ENCODE assay signal across 14 cellular contexts in the genomic region with DNA sequence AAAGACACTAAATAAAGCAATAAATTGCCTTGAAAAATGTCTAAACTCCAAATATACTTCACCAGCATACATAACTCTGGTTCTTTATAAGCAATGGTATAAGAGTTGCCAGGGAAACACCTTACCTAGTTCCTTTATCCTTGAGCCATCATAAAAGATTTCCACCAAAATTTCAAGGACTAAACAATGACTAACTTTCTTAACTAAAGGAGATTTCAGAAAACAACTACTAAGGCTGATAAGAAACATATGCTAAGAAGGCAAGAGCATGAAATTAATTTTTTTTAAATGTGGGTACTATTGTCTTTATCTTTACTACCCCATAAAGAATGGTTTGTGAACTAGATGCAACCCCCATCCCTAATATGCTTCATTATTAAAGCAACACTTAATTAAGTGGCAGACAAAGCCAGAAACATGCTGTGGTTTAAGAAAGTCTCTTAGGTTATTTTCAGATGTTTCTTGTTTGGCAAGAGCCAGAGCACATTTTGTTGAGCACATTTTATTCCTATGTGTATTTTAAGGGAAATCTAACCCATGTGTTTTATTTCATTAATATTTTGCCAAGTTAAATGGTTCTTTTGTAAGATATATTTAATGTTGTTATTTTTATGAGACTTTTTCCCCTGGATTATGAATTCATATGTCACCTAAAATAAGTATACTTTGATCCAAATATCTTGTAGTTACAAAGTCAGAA. TPM values are rescaled to one million over a fixed set of nuclear protein-coding genes. Genes with fewer than 3 reads are reported as not detected.
"Had no signal": no experiment of that assay in that cellular context is flagged by ENCODE, and none has a peak within 500 bp of the region (broad histone marks: within the 10 kb centered on the region; RNA-seq: fewer than 3 reads in every experiment).

No MANE protein-coding gene starts in this region.

- H3K4me3 ChIP-seq: stomach, thyroid gland, vagina had no signal

- H3K27ac ChIP-seq: epithelial cell of prostate, foreskin keratinocyte, VCaP had no signal

- H3K9me3 ChIP-seq: stomach, thyroid gland, vagina had no signal

- H3K27me3 ChIP-seq: stomach, thyroid gland, vagina had no signal

- H3K36me3 ChIP-seq: stomach, thyroid gland, vagina had no signal

- DNase-seq: activated CD8-positive, alpha-beta memory T cell treated with anti-CD3 and anti-CD28 coated beads, Interleukin-2, amount 50 U/mL, for 48 hours; activated CD8-positive, alpha-beta T cell treated with anti-CD3 and anti-CD28 coated beads for 36 hours; activated naive CD8-positive, alpha-beta T cell treated with anti-CD3 and anti-CD28 coated beads, Interleukin-2, amount 10 ng/mL, durations not matched to agents 7 days and 5 days; caudate nucleus; cortex of kidney; effector memory CD4-positive, alpha-beta T cell; foreskin keratinocyte; retina; small intestine; stomach; thyroid gland had no signal

- H3K4me1 ChIP-seq: foreskin keratinocyte, stomach, thyroid gland, vagina had no signal

RNA-seq across cellular contexts. Expression of gene VEPH1, which starts 17.4 kb away (rescaled TPM):
- total RNA-seq: activated CD8-positive, alpha-beta T cell treated with anti-CD3 and anti-CD28 coated beads for 36 hours; activated naive CD8-positive, alpha-beta T cell treated with anti-CD3 and anti-CD28 coated beads, Interleukin-2, amount 10 ng/mL, durations not matched to agents 7 days and 5 days had no signal
